In the genomic region with DNA sequence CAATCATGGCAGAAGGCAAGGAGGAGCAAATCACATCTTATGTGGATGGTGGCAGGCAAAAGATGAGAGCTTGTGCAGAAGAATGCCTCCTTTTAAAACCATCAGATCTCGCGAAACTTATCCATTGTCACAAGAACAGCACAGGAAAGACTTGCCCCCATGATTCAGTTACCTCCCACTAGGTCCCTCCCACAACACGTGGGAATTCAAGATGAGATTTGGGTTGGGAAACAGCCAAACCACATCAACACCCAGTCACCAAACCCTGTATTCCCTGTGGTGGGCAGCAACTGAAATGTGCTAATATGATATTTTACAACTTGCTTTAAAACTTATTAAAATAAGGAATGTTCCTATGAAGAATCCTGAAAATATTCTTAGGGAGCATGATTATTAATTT, we compare ENCODE assay signal across 26 cellular contexts. TPM values are rescaled to one million over a fixed set of nuclear protein-coding genes. Genes with fewer than 3 reads are reported as not detected.
DNase-seq lines count a peak whose midpoint lies in the region; ATAC-seq lines count a peak whose summit lies in the region.
"Had no signal": no experiment of that assay in that cellular context is flagged by ENCODE, and none has a peak within 500 bp of the region (broad histone marks: within the 10 kb centered on the region; RNA-seq: fewer than 3 reads in every experiment).

No MANE protein-coding gene starts in this region.

- H3K27me3 Mint-ChIP-seq in activated naive CD8-positive, alpha-beta T cell: no peaks in the 10 kb centered on the region
- H3K27me3 Mint-ChIP-seq in activated naive CD8-positive, alpha-beta T cell treated with anti-CD3 and anti-CD28 coated beads for 36 hours: no peaks in the 10 kb centered on the region
- H3K27me3 Mint-ChIP-seq in naive thymus-derived CD4-positive, alpha-beta T cell: no peaks in the 10 kb centered on the region
- H3K27me3 Mint-ChIP-seq in T-helper 17 cell: no peaks in the 10 kb centered on the region
- H3K27me3 Mint-ChIP-seq: activated CD4-positive, alpha-beta T cell treated with anti-CD3 and anti-CD28 coated beads, Interleukin-2, amount 10 ng/mL, durations not matched to agents 24 days and 14 days; activated naive CD8-positive, alpha-beta T cell treated with anti-CD3 and anti-CD28 coated beads, Interleukin-2, amount 10 ng/mL, durations not matched to agents 7 days and 5 days; stimulated activated naive CD8-positive, alpha-beta T cell treated with anti-CD3 and anti-CD28 coated beads, Interleukin-15, amount 100 ng/mL, for 72 hours had no signal

- H3K27ac Mint-ChIP-seq in activated naive CD8-positive, alpha-beta T cell: peak overlapping the region; percentile 30
- no peak overlapping the region for H3K27ac Mint-ChIP-seq in activated naive CD8-positive, alpha-beta T cell treated with anti-CD3 and anti-CD28 coated beads for 36 hours
- H3K27ac Mint-ChIP-seq in naive thymus-derived CD4-positive, alpha-beta T cell: peak overlapping the region in 7 of 9 donors; percentile 7 to 99 (median 51)
- H3K27ac Mint-ChIP-seq in T-helper 17 cell: no peak overlapping the region
- H3K27ac Mint-ChIP-seq: activated CD4-positive, alpha-beta T cell treated with anti-CD3 and anti-CD28 coated beads, Interleukin-2, amount 10 ng/mL, durations not matched to agents 24 days and 14 days; activated naive CD8-positive, alpha-beta T cell treated with anti-CD3 and anti-CD28 coated beads, Interleukin-2, amount 10 ng/mL, durations not matched to agents 7 days and 5 days; H9; stimulated activated naive CD8-positive, alpha-beta T cell treated with anti-CD3 and anti-CD28 coated beads, Interleukin-15, amount 100 ng/mL, for 72 hours had no signal

- peaks cover 4% of the 10 kb centered on the region for H3K36me3 Mint-ChIP-seq in activated naive CD8-positive, alpha-beta T cell
- peaks cover 18% of the 10 kb centered on the region for H3K36me3 Mint-ChIP-seq in activated naive CD8-positive, alpha-beta T cell treated with anti-CD3 and anti-CD28 coated beads for 36 hours
- H3K36me3 Mint-ChIP-seq in naive thymus-derived CD4-positive, alpha-beta T cell: peaks cover 0 to 19% (median 8%) of the 10 kb centered on the region in 5 donors
- H3K36me3 Mint-ChIP-seq in T-helper 17 cell (ENCODE audit: low read depth): no peaks in the 10 kb centered on the region

- POLR2A ChIA-PET in naive thymus-derived CD4-positive, alpha-beta T cell (lab: Charles Lee): no interaction called here

- H3K9me3 Mint-ChIP-seq in activated naive CD8-positive, alpha-beta T cell (ENCODE audit: low read depth): no peaks in the 10 kb centered on the region
- peaks cover 3% of the 10 kb centered on the region for H3K9me3 Mint-ChIP-seq in activated naive CD8-positive, alpha-beta T cell treated with anti-CD3 and anti-CD28 coated beads for 36 hours
- H3K9me3 Mint-ChIP-seq in naive thymus-derived CD4-positive, alpha-beta T cell: peaks cover 0 to 6% (median 0%) of the 10 kb centered on the region in 11 donors
- H3K9me3 Mint-ChIP-seq: H9, neural crest cell had no signal

- peak overlapping the region; percentile 30 for H3K4me3 Mint-ChIP-seq in activated naive CD8-positive, alpha-beta T cell
- H3K4me3 Mint-ChIP-seq in activated naive CD8-positive, alpha-beta T cell treated with anti-CD3 and anti-CD28 coated beads for 36 hours: no peak overlapping the region
- H3K4me3 Mint-ChIP-seq in naive thymus-derived CD4-positive, alpha-beta T cell: peak overlapping the region in 7 of 10 donors; percentile 4 to 57 (median 48)
- no peak overlapping the region for H3K4me3 Mint-ChIP-seq in T-helper 17 cell
- H3K4me3 Mint-ChIP-seq: activated CD4-positive, alpha-beta T cell treated with anti-CD3 and anti-CD28 coated beads, Interleukin-2, amount 10 ng/mL, durations not matched to agents 24 days and 14 days; activated naive CD8-positive, alpha-beta T cell treated with anti-CD3 and anti-CD28 coated beads, Interleukin-2, amount 10 ng/mL, durations not matched to agents 7 days and 5 days; H9; neural crest cell; stimulated activated naive CD8-positive, alpha-beta T cell treated with anti-CD3 and anti-CD28 coated beads, Interleukin-15, amount 100 ng/mL, for 72 hours had no signal

- CTCF ChIA-PET in naive thymus-derived CD4-positive, alpha-beta T cell (lab: Charles Lee): no interaction called here

- H3K9me3 ChIP-seq in SJCRH30 (replicated peaks) (no peaks in the 10 kb centered on the region), T-helper 17 cell (ENCODE audit: control insufficient read depth, low read length, poor library complexity, severe bottlenecking) (no peaks in the 10 kb centered on the region)
- no peaks in the 10 kb centered on the region for H3K9me3 ChIP-seq in naive thymus-derived CD4-positive, alpha-beta T cell (ENCODE audit: control insufficient read depth in 2 of 3, low read length in 3 of 3)
- H3K9me3 ChIP-seq: left lung, pancreas, vagina had no signal

- DNase-seq in activated naive CD8-positive, alpha-beta T cell treated with anti-CD3 and anti-CD28 coated beads for 36 hours: no peak
- peak; percentile 50 for DNase-seq in Daoy (ENCODE audit: low read depth)
- peak; percentile 35 to 45 for DNase-seq in SJCRH30
- no peak for DNase-seq in naive thymus-derived CD4-positive, alpha-beta T cell
- no peak for DNase-seq in NCI-H510A treated with DMSO at 0.1 percent for 48 hours (lab: John Stamatoyannopoulos, UW)
- DNase-seq in T-helper 17 cell: no peak
- DNase-seq: activated CD4-positive, alpha-beta T cell treated with anti-CD3 and anti-CD28 coated beads, Interleukin-2, amount 10 ng/mL, durations not matched to agents 24 days and 14 days; activated CD8-positive, alpha-beta memory T cell treated with anti-CD3 and anti-CD28 coated beads, Interleukin-2, amount 50 U/mL, for 4 hours; activated naive CD8-positive, alpha-beta T cell treated with anti-CD3 and anti-CD28 coated beads, Interleukin-2, amount 10 ng/mL, durations not matched to agents 7 days and 5 days; central memory CD4-positive, alpha-beta T cell; COR-L47; erythroblast; glutamatergic neuron; H9; left lung; mesenchymal stem cell; NCI-H1048; NCI-H774; pancreas; stimulated activated naive CD8-positive, alpha-beta T cell treated with anti-CD3 and anti-CD28 coated beads, Interleukin-15, amount 100 ng/mL, for 72 hours; SW 1271; T-helper 9 cell had no signal

- no peak overlapping the region for H3K4me3 ChIP-seq in SJCRH30
- H3K4me3 ChIP-seq in naive thymus-derived CD4-positive, alpha-beta T cell (ENCODE audit: low read length): no peak overlapping the region
- H3K4me3 ChIP-seq: left lung, pancreas, vagina had no signal

- intact Hi-C loops in naive thymus-derived CD4-positive, alpha-beta T cell (cut with micrococcal nuclease): no loop called here

- ATAC-seq in naive thymus-derived CD4-positive, alpha-beta T cell: no peak
- ATAC-seq in HG02588 (IDR thresholded peaks at IDR 0.05; ENCODE audit: unreplicated experiment): no peak
- ATAC-seq in T-helper 17 cell: no peak
- ATAC-seq: left lung; pancreas; stimulated activated naive CD8-positive, alpha-beta T cell treated with anti-CD3 and anti-CD28 coated beads, Interleukin-15, amount 100 ng/mL, for 72 hours had no signal

- peaks cover 83% of the 10 kb centered on the region for H3K4me1 Mint-ChIP-seq in activated naive CD8-positive, alpha-beta T cell (ENCODE audit: low read depth)
- H3K4me1 Mint-ChIP-seq in activated naive CD8-positive, alpha-beta T cell treated with anti-CD3 and anti-CD28 coated beads for 36 hours: peaks cover 63% of the 10 kb centered on the region
- peaks cover 30 to 91% (median 83%) of the 10 kb centered on the region in 7 donors for H3K4me1 Mint-ChIP-seq in naive thymus-derived CD4-positive, alpha-beta T cell
- peaks cover 32% of the 10 kb centered on the region for H3K4me1 Mint-ChIP-seq in T-helper 17 cell
- H3K4me1 Mint-ChIP-seq: neural crest cell had no signal

- H3K27ac ChIP-seq in SJCRH30: no peak overlapping the region
- no peak overlapping the region for H3K27ac ChIP-seq in naive thymus-derived CD4-positive, alpha-beta T cell (ENCODE audit: low read depth, low read length)
- H3K27ac ChIP-seq: left lung, pancreas, vagina had no signal

- H3K36me3 ChIP-seq in SJCRH30: no peaks in the 10 kb centered on the region
- no peaks in the 10 kb centered on the region for H3K36me3 ChIP-seq in naive thymus-derived CD4-positive, alpha-beta T cell (ENCODE audit: control insufficient read depth in 2 of 3, insufficient read depth in 3 of 3, low read length in 3 of 3)
- H3K36me3 ChIP-seq: left lung, pancreas, vagina had no signal

- H3K4me1 ChIP-seq in SJCRH30: peaks cover 14% of the 10 kb centered on the region
- H3K4me1 ChIP-seq in naive thymus-derived CD4-positive, alpha-beta T cell (ENCODE audit: control insufficient read depth in 2 of 2, insufficient read depth in 2 of 2, low read length in 2 of 2): peaks cover 1 to 60% of the 10 kb centered on the region in 2 donors
- H3K4me1 ChIP-seq: left lung, pancreas, vagina had no signal

- H3K27me3 ChIP-seq in SJCRH30: no peaks in the 10 kb centered on the region
- H3K27me3 ChIP-seq in naive thymus-derived CD4-positive, alpha-beta T cell (ENCODE audit: control insufficient read depth in 2 of 2, insufficient read depth in 2 of 2, low read length in 2 of 2): no peaks in the 10 kb centered on the region
- H3K27me3 ChIP-seq: left lung, pancreas, vagina had no signal

RNA-seq across cellular contexts. Expression of a gene that starts 54.2 kb away (rescaled TPM):
- 10 to 100 TPM; 12.3 to 13.3 TPM for total RNA-seq in activated naive CD8-positive, alpha-beta T cell treated with anti-CD3 and anti-CD28 coated beads for 36 hours
- 0.54 and 1.1 TPM in 2 replicates for total RNA-seq in Daoy (2014; rRNA removed; shearing (Covaris generic))
- 6.7 and 6.9 TPM in 2 replicates for total RNA-seq in SJCRH30 (2014; rRNA removed; shearing (Covaris generic))
- total RNA-seq in naive thymus-derived CD4-positive, alpha-beta T cell: 10 to 100 TPM; 11.2 to 55.2 (median 38.7) TPM
- polyA plus RNA-seq in naive thymus-derived CD4-positive, alpha-beta T cell: 10 to 100 TPM in 1 of 2 donors, 1 to 10 TPM in 1; 9.8 to 22.1 TPM
- total RNA-seq in T-helper 17 cell: 10 to 100 TPM; 21.3 to 32.3 TPM

Comparison
In these comparisons a context has a peak if more than half of its experiments do, and no peak if none do; other contexts are left out.
1. H3K27ac Mint-ChIP-seq: peak in activated naive CD8-positive, alpha-beta T cell (single experiment) and naive thymus-derived CD4-positive, alpha-beta T cell (7 of 9); none in activated naive CD8-positive, alpha-beta T cell treated with anti-CD3 and anti-CD28 coated beads for 36 hours (single experiment) and T-helper 17 cell (single experiment).
2. H3K4me3 Mint-ChIP-seq: peak in activated naive CD8-positive, alpha-beta T cell (single experiment) and naive thymus-derived CD4-positive, alpha-beta T cell (7 of 10); none in activated naive CD8-positive, alpha-beta T cell treated with anti-CD3 and anti-CD28 coated beads for 36 hours (single experiment) and T-helper 17 cell (single experiment).
3. DNase-seq: peak in Daoy (single experiment) and SJCRH30 (2 of 2); none in activated naive CD8-positive, alpha-beta T cell treated with anti-CD3 and anti-CD28 coated beads for 36 hours (single experiment), naive thymus-derived CD4-positive, alpha-beta T cell (0 of 9), NCI-H510A treated with DMSO at 0.1 percent for 48 hours (single experiment) and T-helper 17 cell (0 of 3).